Comparison of ENCODE assay signal across 1 cellular context in genomic region chr7:33043875-33044718, GRCh38.
TF ChIP-seq lines count a peak whose summit lies in the region.

No MANE protein-coding gene starts in this region.

TF ChIP-seq in HepG2, 621 proteins besides CTCF, POLR2A, EP300 and RAD21 (continued from another document):
- TF ChIP-seq PATZ1 (CRISPR knock-in tag; IDR thresholded peaks at IDR 0.05) (no peak; the same call in 1 of the 2 replicates), CHD2 (IDR thresholded peaks at IDR 0.05; ENCODE audit: low read depth, low read length) (no peak), FOXO1 (CRISPR knock-in tag; IDR thresholded peaks at IDR 0.05) (0 out of 2 replicates have a peak, but pooled peaks have one; percentile 9), ZFP36L2 (CRISPR knock-in tag; IDR thresholded peaks at IDR 0.05) (no peak), ELF3 (CRISPR knock-in tag; IDR thresholded peaks at IDR 0.05) (0 out of 2 replicates have a peak, but pooled peaks have one; percentile 25), ZNF138 (CRISPR knock-in tag; IDR thresholded peaks at IDR 0.05; ENCODE audit: low read depth) (no peak), KMT2B (CRISPR knock-in tag; IDR thresholded peaks at IDR 0.05) (0 out of 2 replicates have a peak, but pooled peaks have one; percentile 24), NR2F2 (IDR thresholded peaks at IDR 0.05; ENCODE audit: borderline replicate concordance, low read depth) (no peak), WIZ (CRISPR knock-in tag; IDR thresholded peaks at IDR 0.05) (no peak), HNRNPH1 (optimal IDR thresholded peaks at IDR 0.05; ENCODE audit: low read depth, low read length) (no peak), RBM22 (optimal IDR thresholded peaks at IDR 0.05; ENCODE audit: low read length) (peak; percentile 17), GATAD2A (CRISPR knock-in tag; IDR thresholded peaks at IDR 0.05) (peak; percentile 53), TBX2 (CRISPR knock-in tag; IDR thresholded peaks at IDR 0.05; ENCODE audit: borderline replicate concordance) (no peak), ATF1 (CRISPR knock-in tag; IDR thresholded peaks at IDR 0.05) (no peak), KDM5B (CRISPR knock-in tag; IDR thresholded peaks at IDR 0.05; ENCODE audit: borderline replicate concordance) (no peak), JUND (CRISPR knock-in tag; IDR thresholded peaks at IDR 0.05) (no peak), ZNF235 (CRISPR knock-in tag; IDR thresholded peaks at IDR 0.05; ENCODE audit: borderline replicate concordance) (no peak), ZNF713 (CRISPR knock-in tag; IDR thresholded peaks at IDR 0.05) (no peak), DDIT3 (CRISPR knock-in tag; IDR thresholded peaks at IDR 0.05) (no peak), ZBTB34 (CRISPR knock-in tag; IDR thresholded peaks at IDR 0.05) (no peak), PTBP1 (IDR thresholded peaks at IDR 0.05; ENCODE audit: low read depth, low read length, poor library complexity, severe bottlenecking) (no peak), ISL2 (CRISPR knock-in tag; IDR thresholded peaks at IDR 0.05) (0 out of 2 replicates have a peak, but pooled peaks have one; percentile 59), ZNF557 (CRISPR knock-in tag; IDR thresholded peaks at IDR 0.05) (no peak), ZNF564 (CRISPR knock-in tag; IDR thresholded peaks at IDR 0.05) (no peak), GATA4 (IDR thresholded peaks at IDR 0.05; ENCODE audit: borderline replicate concordance, low read depth) (no peak), ZNF878 (CRISPR knock-in tag; IDR thresholded peaks at IDR 0.05) (no peak), ZUFSP (CRISPR knock-in tag; IDR thresholded peaks at IDR 0.05; ENCODE audit: borderline replicate concordance) (no peak), NAIF1 (CRISPR knock-in tag; IDR thresholded peaks at IDR 0.05; ENCODE audit: borderline replicate concordance) (no peak), ZNF83 (CRISPR knock-in tag; IDR thresholded peaks at IDR 0.05; ENCODE audit: borderline replicate concordance) (no peak), MYPOP (CRISPR knock-in tag; IDR thresholded peaks at IDR 0.05) (no peak), RXRB (CRISPR knock-in tag; IDR thresholded peaks at IDR 0.05; ENCODE audit: borderline replicate concordance) (peak; percentile 72), ZNF350 (CRISPR knock-in tag; IDR thresholded peaks at IDR 0.05; ENCODE audit: borderline replicate concordance, low read depth) (no peak), XBP1 (CRISPR knock-in tag; IDR thresholded peaks at IDR 0.05) (no peak), ZNF891 (CRISPR knock-in tag; IDR thresholded peaks at IDR 0.05) (no peak), FUBP1 (CRISPR knock-in tag; IDR thresholded peaks at IDR 0.05; ENCODE audit: borderline replicate concordance) (no peak), ESRRA (CRISPR knock-in tag; IDR thresholded peaks at IDR 0.05; ENCODE audit: low read depth) (no peak), ZNF101 (CRISPR knock-in tag; IDR thresholded peaks at IDR 0.05; ENCODE audit: borderline replicate concordance, low read depth) (no peak)
- TF ChIP-seq, protein P1, sequence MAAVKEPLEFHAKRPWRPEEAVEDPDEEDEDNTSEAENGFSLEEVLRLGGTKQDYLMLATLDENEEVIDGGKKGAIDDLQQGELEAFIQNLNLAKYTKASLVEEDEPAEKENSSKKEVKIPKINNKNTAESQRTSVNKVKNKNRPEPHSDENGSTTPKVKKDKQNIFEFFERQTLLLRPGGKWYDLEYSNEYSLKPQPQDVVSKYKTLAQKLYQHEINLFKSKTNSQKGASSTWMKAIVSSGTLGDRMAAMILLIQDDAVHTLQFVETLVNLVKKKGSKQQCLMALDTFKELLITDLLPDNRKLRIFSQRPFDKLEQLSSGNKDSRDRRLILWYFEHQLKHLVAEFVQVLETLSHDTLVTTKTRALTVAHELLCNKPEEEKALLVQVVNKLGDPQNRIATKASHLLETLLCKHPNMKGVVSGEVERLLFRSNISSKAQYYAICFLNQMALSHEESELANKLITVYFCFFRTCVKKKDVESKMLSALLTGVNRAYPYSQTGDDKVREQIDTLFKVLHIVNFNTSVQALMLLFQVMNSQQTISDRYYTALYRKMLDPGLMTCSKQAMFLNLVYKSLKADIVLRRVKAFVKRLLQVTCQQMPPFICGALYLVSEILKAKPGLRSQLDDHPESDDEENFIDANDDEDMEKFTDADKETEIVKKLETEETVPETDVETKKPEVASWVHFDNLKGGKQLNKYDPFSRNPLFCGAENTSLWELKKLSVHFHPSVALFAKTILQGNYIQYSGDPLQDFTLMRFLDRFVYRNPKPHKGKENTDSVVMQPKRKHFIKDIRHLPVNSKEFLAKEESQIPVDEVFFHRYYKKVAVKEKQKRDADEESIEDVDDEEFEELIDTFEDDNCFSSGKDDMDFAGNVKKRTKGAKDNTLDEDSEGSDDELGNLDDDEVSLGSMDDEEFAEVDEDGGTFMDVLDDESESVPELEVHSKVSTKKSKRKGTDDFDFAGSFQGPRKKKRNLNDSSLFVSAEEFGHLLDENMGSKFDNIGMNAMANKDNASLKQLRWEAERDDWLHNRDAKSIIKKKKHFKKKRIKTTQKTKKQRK (IDR thresholded peaks at IDR 0.05; ENCODE audit: low read length), result no peak
- TF ChIP-seq, protein P2, sequence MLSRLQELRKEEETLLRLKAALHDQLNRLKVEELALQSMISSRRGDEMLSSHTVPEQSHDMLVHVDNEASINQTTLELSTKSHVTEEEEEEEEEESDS (CRISPR knock-in tag; IDR thresholded peaks at IDR 0.05; ENCODE audit: borderline replicate concordance), result no peak
